Comparison of ENCODE assay signal across 22 cellular contexts in the genomic region with DNA sequence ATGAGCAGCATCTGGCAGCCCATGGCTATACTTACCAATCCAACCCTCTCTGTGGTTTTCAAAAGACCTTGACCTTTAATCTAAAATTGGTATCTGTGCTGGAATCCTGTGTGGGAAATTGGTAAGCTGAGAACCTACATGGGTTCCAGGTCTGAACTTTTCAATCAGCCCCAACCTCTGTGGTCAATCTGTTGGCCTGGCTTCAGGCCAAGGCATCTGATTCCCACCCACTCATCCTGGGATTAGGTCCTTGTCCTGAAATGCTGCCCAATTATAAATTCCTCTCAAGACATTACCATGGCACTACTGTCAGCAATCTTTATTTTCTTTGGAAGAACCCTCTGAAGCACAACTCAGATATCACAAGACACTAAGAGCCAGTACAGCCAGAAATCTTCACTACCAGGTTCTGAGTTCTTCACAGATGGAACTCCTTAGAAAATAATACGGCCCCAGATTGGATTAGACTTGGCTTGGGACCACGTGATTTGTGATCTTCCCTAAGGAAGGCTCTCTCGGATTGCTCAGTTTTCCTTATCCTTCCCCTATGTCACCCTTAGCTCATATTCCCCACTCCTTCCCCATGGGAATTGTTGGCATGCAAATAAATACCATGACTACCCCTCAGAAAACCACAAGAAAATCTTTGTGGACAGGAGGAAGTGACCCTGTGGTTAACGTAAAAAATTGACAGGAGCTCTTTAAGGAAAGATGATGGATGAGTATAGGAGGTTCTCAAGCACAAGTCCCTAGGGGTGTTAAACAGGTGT.
DNase-seq lines count a peak whose midpoint lies in the region; ATAC-seq and TF ChIP-seq lines count a peak whose summit lies in the region.
"Had no signal": no experiment of that assay in that cellular context is flagged by ENCODE, and none has a peak within 500 bp of the region (broad histone marks: within the 10 kb centered on the region; RNA-seq: fewer than 3 reads in every experiment).

No MANE protein-coding gene starts in this region.

- H3F3A ChIP-seq in SK-N-SH (replicated peaks; ENCODE audit: insufficient read depth), result no peaks in the 10 kb centered on the region

- H3K4me1 ChIP-seq in SK-N-SH (ENCODE audit: control insufficient read depth in 1 of 2, insufficient read depth in 2 of 2, low read depth in 1 of 2, low read length in 1 of 2) (no peaks in the 10 kb centered on the region), spleen (no peaks in the 10 kb centered on the region), psoas muscle (no peaks in the 10 kb centered on the region)
- H3K4me1 ChIP-seq: parathyroid adenoma had no signal

- no peak for TF ChIP-seq POLR2A in spleen (IDR thresholded peaks at IDR 0.05)

- no peaks in the 10 kb centered on the region for H4K20me1 ChIP-seq in SK-N-SH (ENCODE audit: insufficient read depth)

- no peaks in the 10 kb centered on the region for H3K79me2 ChIP-seq in SK-N-SH (ENCODE audit: insufficient read depth)
- H3K79me2 ChIP-seq: parathyroid adenoma had no signal

- TF ChIP-seq EP300 in SK-N-SH (IDR thresholded peaks at IDR 0.05; ENCODE audit: borderline replicate concordance in 1 of 2, low read depth in 1 of 2, low read length in 1 of 2), result no peak

- intact Hi-C loops in spleen (cut with DNase I; ENCODE audit: low total_unique reads), result no loop called here
- intact Hi-C loops in psoas muscle (cut with DNase I), result no loop called here

- CTCF ChIA-PET in SK-N-SH (lab: Yijun Ruan, JAX), result no interaction called here

- no peak overlapping the region for H3K9ac ChIP-seq in SK-N-SH
- H3K9ac ChIP-seq: parathyroid adenoma had no signal

- DNase-seq in AG09319 (ENCODE audit: extremely low read depth, low read depth) (peak; percentile 36), HT1080 (ENCODE audit: low read depth) (peak; percentile 72), SK-N-SH (no peak), fibroblast of peridontal ligament (ENCODE audit: extremely low read depth) (peak; percentile 69), spleen (no peak), psoas muscle (no peak)
- no peak for DNase-seq in activated effector memory CD4-positive, alpha-beta T cell treated with anti-CD3 and anti-CD28 coated beads, Interleukin-2, amount 50 U/mL, for 16 hours
- DNase-seq: activated CD4-positive, CD25-positive, alpha-beta regulatory T cell; activated CD8-positive, alpha-beta T cell treated with anti-CD3 and anti-CD28 coated beads, Interleukin-2, amount 10 ng/mL, durations not matched to agents 7 days and 5 days; activated T-cell treated with anti-CD3 and anti-CD28 coated beads, Interleukin-2, amount 50 U/mL, for 4 hours; DMS153; left cardiac atrium; mesendoderm; NCI-H1930; SHP77; small intestine; stimulated activated CD4-positive, alpha-beta T cell treated with anti-CD3 and anti-CD28 coated beads, Interleukin-4, amount 100 ng/mL, for 4 hours had no signal

- POLR2A ChIA-PET in SK-N-SH (lab: Yijun Ruan, JAX), result no interaction called here

- H3K4me2 ChIP-seq in SK-N-SH, result no peak overlapping the region

- H3K27me3 ChIP-seq in SK-N-SH (ENCODE audit: insufficient read depth) (no peaks in the 10 kb centered on the region), spleen (replicated peaks in 1 of 7) (no peaks in the 10 kb centered on the region), psoas muscle (ENCODE audit: insufficient read depth in 3 of 3, low read length in 2 of 3) (no peaks in the 10 kb centered on the region)

- no peaks in the 10 kb centered on the region for H3K9me2 ChIP-seq in SK-N-SH

- H3K36me3 ChIP-seq in SK-N-SH (replicated peaks in 1 of 2; ENCODE audit: control insufficient read depth in 1 of 2, insufficient read depth in 2 of 2, low read length in 1 of 2), result no peaks in the 10 kb centered on the region
- no peaks in the 10 kb centered on the region for H3K36me3 ChIP-seq in spleen
- no peaks in the 10 kb centered on the region for H3K36me3 ChIP-seq in psoas muscle (ENCODE audit: insufficient read depth in 1 of 2, low read depth in 1 of 2)

- H2AFZ ChIP-seq in SK-N-SH (ENCODE audit: low read depth), result no peak overlapping the region
- H2AFZ ChIP-seq: parathyroid adenoma had no signal

- no peak for TF ChIP-seq CTCF in AG09319 (IDR thresholded peaks at IDR 0.05; ENCODE audit: low read depth, low read length)
- TF ChIP-seq CTCF in SK-N-SH (IDR thresholded peaks at IDR 0.05), result no peak
- no peak for TF ChIP-seq CTCF in spleen (IDR thresholded peaks at IDR 0.05 in 8 of 11, conservative IDR thresholded peaks at IDR 0.05 in 3 of 11)
- no peak for TF ChIP-seq CTCF in psoas muscle (IDR thresholded peaks at IDR 0.05)

- H3K4me3 ChIP-seq in SK-N-SH (ENCODE audit: low read depth in 2 of 2, low read length in 1 of 2), result no peak overlapping the region
- no peak overlapping the region for H3K4me3 ChIP-seq in spleen
- H3K4me3 ChIP-seq in psoas muscle, result no peak overlapping the region

- H3K9me3 ChIP-seq in SK-N-SH (no peaks in the 10 kb centered on the region), spleen (peaks cover 0 to 20% (median 9%) of the 10 kb centered on the region in 8 donors), psoas muscle (no peaks in the 10 kb centered on the region)

- 57% methylated on average over 4 of the region's 4 CpGs for WGBS in SK-N-SH (ENCODE audit: low lambda C conversion rate)
- WGBS in spleen, 5 donors, result 59 to 73% (median 67%) methylated on average over 4 of the region's 4 CpGs
- 36 to 42% (median 42%) methylated on average over 4 of the region's 4 CpGs for WGBS in psoas muscle, 3 donors

- ATAC-seq in psoas muscle (no peak), GM19328 (IDR thresholded peaks at IDR 0.05; ENCODE audit: unreplicated experiment) (no peak)
- ATAC-seq: activated CD8-positive, alpha-beta T cell treated with anti-CD3 and anti-CD28 coated beads, Interleukin-2, amount 10 ng/mL, durations not matched to agents 7 days and 5 days; activated naive CD4-positive, alpha-beta T cell treated with anti-CD3 and anti-CD28 coated beads, Interleukin-2, amount 50 U/mL, for 72 hours; activated T-cell treated with anti-CD3 and anti-CD28 coated beads, Interleukin-2, amount 50 U/mL, for 4 hours; HCT116; left cardiac atrium; natural killer cell treated with Interleukin-12 subunit alpha and Interleukin-12 subunit beta and Interleukin-15 and Interleukin-18, amount 100 ng/mL, for 72 hours had no signal

- no peak for TF ChIP-seq RAD21 in SK-N-SH (IDR thresholded peaks at IDR 0.05; ENCODE audit: low read length)

- H3K27ac ChIP-seq in SK-N-SH (ENCODE audit: low read depth in 2 of 2, low read length in 1 of 2) (peak overlapping the region in 1 of 2 experiments; percentile 51; a peak in 1 of 4 replicates), spleen (no peak overlapping the region), psoas muscle (no peak overlapping the region)
- H3K27ac ChIP-seq: parathyroid adenoma had no signal

TF ChIP-seq in SK-N-SH, 30 proteins besides CTCF, POLR2A, EP300 and RAD21:
- 0 out of 2 replicates have a peak, but pooled peaks have one; percentile 19 for TF ChIP-seq TEAD4 (IDR thresholded peaks at IDR 0.05; ENCODE audit: borderline replicate concordance, insufficient read depth)
- no peak for TF ChIP-seq RXRA (IDR thresholded peaks at IDR 0.05; ENCODE audit: borderline replicate concordance, low read depth)
- TF ChIP-seq MXI1 (IDR thresholded peaks at IDR 0.05; ENCODE audit: low read depth, low read length), result no peak
- TF ChIP-seq MAX (IDR thresholded peaks at IDR 0.05; ENCODE audit: low read depth), result no peak
- TF ChIP-seq MEF2A (IDR thresholded peaks at IDR 0.05; ENCODE audit: borderline replicate concordance, low read depth), result 0 out of 2 replicates have a peak, but pooled peaks have one; percentile 22
- no peak for TF ChIP-seq RFX5 (IDR thresholded peaks at IDR 0.05; ENCODE audit: low read length)
- no peak for TF ChIP-seq TAF1 (IDR thresholded peaks at IDR 0.05; ENCODE audit: borderline replicate concordance, low read depth, low read length)
- TF ChIP-seq NFIC (IDR thresholded peaks at IDR 0.05; ENCODE audit: borderline replicate concordance), result peak; percentile 58
- peak; percentile 39; the same call in 1 of the 2 replicates for TF ChIP-seq TCF12 (IDR thresholded peaks at IDR 0.05)
- TF ChIP-seq, protein P1, sequence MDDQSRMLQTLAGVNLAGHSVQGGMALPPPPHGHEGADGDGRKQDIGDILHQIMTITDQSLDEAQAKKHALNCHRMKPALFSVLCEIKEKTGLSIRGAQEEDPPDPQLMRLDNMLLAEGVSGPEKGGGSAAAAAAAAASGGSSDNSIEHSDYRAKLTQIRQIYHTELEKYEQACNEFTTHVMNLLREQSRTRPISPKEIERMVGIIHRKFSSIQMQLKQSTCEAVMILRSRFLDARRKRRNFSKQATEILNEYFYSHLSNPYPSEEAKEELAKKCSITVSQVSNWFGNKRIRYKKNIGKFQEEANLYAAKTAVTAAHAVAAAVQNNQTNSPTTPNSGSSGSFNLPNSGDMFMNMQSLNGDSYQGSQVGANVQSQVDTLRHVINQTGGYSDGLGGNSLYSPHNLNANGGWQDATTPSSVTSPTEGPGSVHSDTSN (IDR thresholded peaks at IDR 0.05), result peak; percentile 67
- no peak for TF ChIP-seq SIN3A (IDR thresholded peaks at IDR 0.05; ENCODE audit: borderline replicate concordance, low read depth, low read length)
- TF ChIP-seq, protein P2, sequence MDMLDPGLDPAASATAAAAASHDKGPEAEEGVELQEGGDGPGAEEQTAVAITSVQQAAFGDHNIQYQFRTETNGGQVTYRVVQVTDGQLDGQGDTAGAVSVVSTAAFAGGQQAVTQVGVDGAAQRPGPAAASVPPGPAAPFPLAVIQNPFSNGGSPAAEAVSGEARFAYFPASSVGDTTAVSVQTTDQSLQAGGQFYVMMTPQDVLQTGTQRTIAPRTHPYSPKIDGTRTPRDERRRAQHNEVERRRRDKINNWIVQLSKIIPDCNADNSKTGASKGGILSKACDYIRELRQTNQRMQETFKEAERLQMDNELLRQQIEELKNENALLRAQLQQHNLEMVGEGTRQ (IDR thresholded peaks at IDR 0.05; ENCODE audit: borderline replicate concordance, low read depth, low read length), result no peak

Comparison
In these comparisons a context has a peak if more than half of its experiments do, and no peak if none do; other contexts are left out.
1. DNase-seq: peak in AG09319 (single experiment), HT1080 (single experiment) and fibroblast of peridontal ligament (single experiment); none in SK-N-SH (single experiment), spleen (single experiment), psoas muscle (0 of 2) and activated effector memory CD4-positive, alpha-beta T cell treated with anti-CD3 and anti-CD28 coated beads, Interleukin-2, amount 50 U/mL, for 16 hours (single experiment).